Comparison of ENCODE assay signal across 1 cellular context in genomic region chr1:66397192-66397591, GRCh38.
TF ChIP-seq lines count a peak whose summit lies in the region.

No MANE protein-coding gene starts in this region.

TF ChIP-seq in GM12878, 131 proteins besides CTCF, POLR2A, EP300 and RAD21 (continued from another document and continues in another):
- TF ChIP-seq MTA2 (IDR thresholded peaks at IDR 0.05; ENCODE audit: low read depth): peak; percentile 73
- TF ChIP-seq GATAD2B (conservative IDR thresholded peaks at IDR 0.05; ENCODE audit: low read depth): 0 out of 2 replicates have a peak, but pooled peaks have one; percentile 38
- no peak for TF ChIP-seq NRF1 (conservative IDR thresholded peaks at IDR 0.05; ENCODE audit: low read depth, low read length)
- 0 out of 4 replicates have a peak, but pooled peaks of 1 of the 2 experiments have one; percentile 8 for TF ChIP-seq BHLHE40 (IDR thresholded peaks at IDR 0.05; ENCODE audit: borderline replicate concordance in 1 of 2, low read depth in 2 of 2, low read length in 1 of 2)
- no peak for TF ChIP-seq REST (IDR thresholded peaks at IDR 0.05; ENCODE audit: low read depth, low read length)
- peak; percentile 62 for TF ChIP-seq CREM (IDR thresholded peaks at IDR 0.05; ENCODE audit: low read depth)
- TF ChIP-seq SKIL (IDR thresholded peaks at IDR 0.05; ENCODE audit: low read depth, poor library complexity, severe bottlenecking): peak; percentile 98
- no peak for TF ChIP-seq GABPA (IDR thresholded peaks at IDR 0.05; ENCODE audit: low read depth)
- no peak for TF ChIP-seq USF2 (IDR thresholded peaks at IDR 0.05; ENCODE audit: borderline replicate concordance, low read depth, low read length)
- no peak for TF ChIP-seq ZNF592 (IDR thresholded peaks at IDR 0.05)
- no peak for TF ChIP-seq PML (IDR thresholded peaks at IDR 0.05; ENCODE audit: low read length)
- TF ChIP-seq PAX8 (IDR thresholded peaks at IDR 0.05): no peak
- no peak for TF ChIP-seq SRF (IDR thresholded peaks at IDR 0.05; ENCODE audit: low read depth in 2 of 2, low read length in 2 of 2)
- TF ChIP-seq HSF1 (IDR thresholded peaks at IDR 0.05; ENCODE audit: low read depth, low read length): no peak
- TF ChIP-seq SUPT20H (IDR thresholded peaks at IDR 0.05; ENCODE audit: borderline replicate concordance, control insufficient read depth, low read depth, low read length): no peak
- TF ChIP-seq SMAD1 (IDR thresholded peaks at IDR 0.05; ENCODE audit: low read depth, partially characterized antibody): no peak
- TF ChIP-seq EZH2 (IDR thresholded peaks at IDR 0.05; ENCODE audit: borderline replicate concordance, control insufficient read depth, low read depth, low read length): no peak
- no peak for TF ChIP-seq JUND (IDR thresholded peaks at IDR 0.05; ENCODE audit: low read depth, low read length)
- no peak for TF ChIP-seq POLR2AphosphoS5 (IDR thresholded peaks at IDR 0.05; ENCODE audit: low read length)
- TF ChIP-seq ZBTB4 (CRISPR knock-in tag; IDR thresholded peaks at IDR 0.05): no peak
- no peak for TF ChIP-seq NKRF (conservative IDR thresholded peaks at IDR 0.05)
- TF ChIP-seq CHD4 (IDR thresholded peaks at IDR 0.05): no peak
- TF ChIP-seq NFYA (IDR thresholded peaks at IDR 0.05; ENCODE audit: borderline replicate concordance, low read depth, low read length): no peak
- TF ChIP-seq CBFB (IDR thresholded peaks at IDR 0.05; ENCODE audit: low read depth): 0 out of 2 replicates have a peak, but pooled peaks have one; percentile 53
- no peak for TF ChIP-seq ZBTB11 (CRISPR knock-in tag; IDR thresholded peaks at IDR 0.05)
- TF ChIP-seq ZNF687 (IDR thresholded peaks at IDR 0.05): no peak
